ENCODE assay signal across 1 cellular context in the genomic region with DNA sequence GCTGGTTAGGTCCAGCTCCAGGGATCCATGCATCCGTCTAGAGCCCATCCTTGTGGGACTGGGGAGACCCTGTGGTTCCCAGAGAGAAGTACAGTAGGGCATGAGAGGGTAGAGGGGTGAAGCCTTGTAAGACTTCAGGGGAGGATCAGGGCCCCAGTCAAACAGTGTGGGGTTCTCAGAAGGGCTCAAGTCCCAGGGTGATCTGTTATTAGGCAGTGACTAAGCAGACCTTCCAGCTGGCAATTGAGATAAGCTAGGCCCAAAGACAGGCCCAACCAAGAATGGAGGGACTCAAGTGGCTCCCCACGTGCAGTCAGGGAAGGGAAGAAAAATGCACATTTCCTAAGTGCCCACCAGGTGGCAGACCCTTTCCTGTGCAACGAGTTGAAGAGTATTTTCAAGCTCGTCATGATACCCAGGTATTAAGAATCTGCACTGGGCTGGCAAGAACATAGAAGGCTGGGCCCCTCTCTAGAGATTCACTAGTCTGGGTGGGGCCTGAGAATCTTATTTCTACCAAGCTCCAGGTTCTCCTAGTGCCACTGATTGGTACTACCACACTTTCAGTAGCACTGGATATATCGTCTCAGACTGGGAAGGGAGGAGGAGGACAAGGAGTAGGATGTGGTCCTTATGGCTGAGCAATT.
TF ChIP-seq lines count a peak whose summit lies in the region.

No MANE protein-coding gene starts in this region.

TF ChIP-seq in K562, 482 proteins besides CTCF, POLR2A, EP300 and RAD21 (continued from another document and continues in another):
- peak; percentile 79 for TF ChIP-seq GATA2 (CRISPR knock-in tag; IDR thresholded peaks at IDR 0.05)
- TF ChIP-seq LEF1 (IDR thresholded peaks at IDR 0.05), result peak; percentile 72; the same call in 1 of the 2 replicates
- TF ChIP-seq SREBF2 (CRISPR knock-in tag; IDR thresholded peaks at IDR 0.05), result no peak
- 0 out of 2 replicates have a peak, but pooled peaks have one; percentile 44 for TF ChIP-seq GTF2F1 (IDR thresholded peaks at IDR 0.05; ENCODE audit: low read depth, low read length)
- peak; percentile 99 for TF ChIP-seq DACH1 (IDR thresholded peaks at IDR 0.05; ENCODE audit: partially characterized antibody)
- TF ChIP-seq JUND (IDR thresholded peaks at IDR 0.05; ENCODE audit: borderline replicate concordance, low read depth, low read length), result peak; percentile 90; the same call in 1 of the 2 replicates
- peak; percentile 83; the same call in 2 of the 3 replicates for TF ChIP-seq JUND (tag; IDR thresholded peaks at IDR 0.05; ENCODE audit: borderline replicate concordance, low read depth, low read length)
- no peak for TF ChIP-seq POLR2G (IDR thresholded peaks at IDR 0.05; ENCODE audit: low read depth, low read length)
- no peak for TF ChIP-seq RBM25 (IDR thresholded peaks at IDR 0.05; ENCODE audit: low read depth, low read length, severe bottlenecking)
- no peak; the same call in 1 of the 2 replicates for TF ChIP-seq MEF2A (IDR thresholded peaks at IDR 0.05; ENCODE audit: control insufficient read depth, low read depth, low read length)
- TF ChIP-seq, protein P1, sequence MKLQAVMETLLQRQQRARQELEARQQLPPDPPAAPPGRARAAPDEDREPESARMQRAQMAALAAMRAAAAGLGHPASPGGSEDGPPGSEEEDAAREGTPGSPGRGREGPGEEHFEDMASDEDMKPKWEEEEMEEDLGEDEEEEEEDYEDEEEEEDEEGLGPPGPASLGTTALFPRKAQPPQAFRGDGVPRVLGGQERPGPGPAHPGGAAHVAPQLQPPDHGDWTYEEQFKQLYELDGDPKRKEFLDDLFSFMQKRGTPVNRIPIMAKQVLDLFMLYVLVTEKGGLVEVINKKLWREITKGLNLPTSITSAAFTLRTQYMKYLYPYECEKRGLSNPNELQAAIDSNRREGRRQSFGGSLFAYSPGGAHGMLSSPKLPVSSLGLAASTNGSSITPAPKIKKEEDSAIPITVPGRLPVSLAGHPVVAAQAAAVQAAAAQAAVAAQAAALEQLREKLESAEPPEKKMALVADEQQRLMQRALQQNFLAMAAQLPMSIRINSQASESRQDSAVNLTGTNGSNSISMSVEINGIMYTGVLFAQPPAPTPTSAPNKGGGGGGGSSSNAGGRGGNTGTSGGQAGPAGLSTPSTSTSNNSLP (IDR thresholded peaks at IDR 0.05; ENCODE audit: borderline replicate concordance, low read depth, low read length), result peak; percentile 45; the same call in 1 of the 2 replicates
- TF ChIP-seq, protein P2, sequence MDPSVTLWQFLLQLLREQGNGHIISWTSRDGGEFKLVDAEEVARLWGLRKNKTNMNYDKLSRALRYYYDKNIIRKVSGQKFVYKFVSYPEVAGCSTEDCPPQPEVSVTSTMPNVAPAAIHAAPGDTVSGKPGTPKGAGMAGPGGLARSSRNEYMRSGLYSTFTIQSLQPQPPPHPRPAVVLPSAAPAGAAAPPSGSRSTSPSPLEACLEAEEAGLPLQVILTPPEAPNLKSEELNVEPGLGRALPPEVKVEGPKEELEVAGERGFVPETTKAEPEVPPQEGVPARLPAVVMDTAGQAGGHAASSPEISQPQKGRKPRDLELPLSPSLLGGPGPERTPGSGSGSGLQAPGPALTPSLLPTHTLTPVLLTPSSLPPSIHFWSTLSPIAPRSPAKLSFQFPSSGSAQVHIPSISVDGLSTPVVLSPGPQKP (CRISPR knock-in tag; IDR thresholded peaks at IDR 0.05), result no peak
- no peak for TF ChIP-seq WHSC1 (IDR thresholded peaks at IDR 0.05; ENCODE audit: low read length)
- TF ChIP-seq JUN (IDR thresholded peaks at IDR 0.05; ENCODE audit: borderline replicate concordance, low read depth, low read length), result peak; percentile 89
- no peak for TF ChIP-seq JUN (CRISPR knock-in tag; IDR thresholded peaks at IDR 0.05; ENCODE audit: borderline replicate concordance)
- TF ChIP-seq ZNF3 (CRISPR knock-in tag; IDR thresholded peaks at IDR 0.05), result no peak
- no peak for TF ChIP-seq ADNP (tag; IDR thresholded peaks at IDR 0.05)
- no peak for TF ChIP-seq PYGO2 (tag; IDR thresholded peaks at IDR 0.05)
- TF ChIP-seq RHOXF2B (CRISPR knock-in tag; conservative IDR thresholded peaks at IDR 0.05), result no peak
- no peak for TF ChIP-seq NR1H2 (CRISPR knock-in tag; IDR thresholded peaks at IDR 0.05)
- TF ChIP-seq ZNF764 (CRISPR knock-in tag; IDR thresholded peaks at IDR 0.05; ENCODE audit: low read depth), result no peak
- no peak for TF ChIP-seq MAZ (CRISPR knock-in tag; conservative IDR thresholded peaks at IDR 0.05 in 1 of 2, IDR thresholded peaks at IDR 0.05 in 1 of 2)
- no peak for TF ChIP-seq HNRNPUL1 (IDR thresholded peaks at IDR 0.05; ENCODE audit: low read length)
- TF ChIP-seq ZNF143 (CRISPR knock-in tag; IDR thresholded peaks at IDR 0.05), result no peak
- TF ChIP-seq KLF13 (tag; IDR thresholded peaks at IDR 0.05; ENCODE audit: borderline replicate concordance, low read depth), result no peak
- no peak for TF ChIP-seq ZNF583 (CRISPR knock-in tag; IDR thresholded peaks at IDR 0.05)
- TF ChIP-seq PHB2 (IDR thresholded peaks at IDR 0.05; ENCODE audit: low read depth), result no peak
- TF ChIP-seq, protein P3, sequence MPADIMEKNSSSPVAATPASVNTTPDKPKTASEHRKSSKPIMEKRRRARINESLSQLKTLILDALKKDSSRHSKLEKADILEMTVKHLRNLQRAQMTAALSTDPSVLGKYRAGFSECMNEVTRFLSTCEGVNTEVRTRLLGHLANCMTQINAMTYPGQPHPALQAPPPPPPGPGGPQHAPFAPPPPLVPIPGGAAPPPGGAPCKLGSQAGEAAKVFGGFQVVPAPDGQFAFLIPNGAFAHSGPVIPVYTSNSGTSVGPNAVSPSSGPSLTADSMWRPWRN (IDR thresholded peaks at IDR 0.05; ENCODE audit: low read depth), result peak; percentile 75; the same call in 1 of the 2 replicates
- TF ChIP-seq RCOR1 (IDR thresholded peaks at IDR 0.05; ENCODE audit: borderline replicate concordance in 1 of 2, low read depth in 2 of 2, low read length in 2 of 2), result peak; percentile 20 to 76; a peak in 2 of 4 replicates
- no peak for TF ChIP-seq NCOA6 (IDR thresholded peaks at IDR 0.05)
- TF ChIP-seq NFATC3 (IDR thresholded peaks at IDR 0.05), result no peak
- TF ChIP-seq LCOR (CRISPR knock-in tag; IDR thresholded peaks at IDR 0.05), result peak; percentile 95
- no peak for TF ChIP-seq ZNF707 (CRISPR knock-in tag; conservative IDR thresholded peaks at IDR 0.05)
- TF ChIP-seq TBL1XR1 (IDR thresholded peaks at IDR 0.05; ENCODE audit: low read length in 2 of 2), result peak in 1 of 2 experiments; percentile 68; a peak in 2 of 4 replicates
- TF ChIP-seq, protein P4, sequence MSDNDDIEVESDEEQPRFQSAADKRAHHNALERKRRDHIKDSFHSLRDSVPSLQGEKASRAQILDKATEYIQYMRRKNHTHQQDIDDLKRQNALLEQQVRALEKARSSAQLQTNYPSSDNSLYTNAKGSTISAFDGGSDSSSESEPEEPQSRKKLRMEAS (CRISPR knock-in tag; IDR thresholded peaks at IDR 0.05), result peak; percentile 90
- TF ChIP-seq NBN (IDR thresholded peaks at IDR 0.05; ENCODE audit: low read depth), result 0 out of 2 replicates have a peak, but pooled peaks have one; percentile 26
- TF ChIP-seq HMG20A (CRISPR knock-in tag; conservative IDR thresholded peaks at IDR 0.05), result no peak
- no peak for TF ChIP-seq KLF1 (tag; IDR thresholded peaks at IDR 0.05)
- TF ChIP-seq, protein P5, sequence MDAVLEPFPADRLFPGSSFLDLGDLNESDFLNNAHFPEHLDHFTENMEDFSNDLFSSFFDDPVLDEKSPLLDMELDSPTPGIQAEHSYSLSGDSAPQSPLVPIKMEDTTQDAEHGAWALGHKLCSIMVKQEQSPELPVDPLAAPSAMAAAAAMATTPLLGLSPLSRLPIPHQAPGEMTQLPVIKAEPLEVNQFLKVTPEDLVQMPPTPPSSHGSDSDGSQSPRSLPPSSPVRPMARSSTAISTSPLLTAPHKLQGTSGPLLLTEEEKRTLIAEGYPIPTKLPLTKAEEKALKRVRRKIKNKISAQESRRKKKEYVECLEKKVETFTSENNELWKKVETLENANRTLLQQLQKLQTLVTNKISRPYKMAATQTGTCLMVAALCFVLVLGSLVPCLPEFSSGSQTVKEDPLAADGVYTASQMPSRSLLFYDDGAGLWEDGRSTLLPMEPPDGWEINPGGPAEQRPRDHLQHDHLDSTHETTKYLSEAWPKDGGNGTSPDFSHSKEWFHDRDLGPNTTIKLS (IDR thresholded peaks at IDR 0.05; ENCODE audit: borderline replicate concordance, low read depth), result no peak
- TF ChIP-seq HNRNPL (IDR thresholded peaks at IDR 0.05; ENCODE audit: low read depth, low read length), result no peak
- no peak for TF ChIP-seq ZNF354B (CRISPR knock-in tag; IDR thresholded peaks at IDR 0.05)
- no peak for TF ChIP-seq ZNF785 (CRISPR knock-in tag; IDR thresholded peaks at IDR 0.05)
- TF ChIP-seq FOS (IDR thresholded peaks at IDR 0.05; ENCODE audit: extremely low read depth, insufficient read length), result peak; percentile 14
- no peak for TF ChIP-seq ZBTB7A (IDR thresholded peaks at IDR 0.05; ENCODE audit: borderline replicate concordance, control insufficient read depth, low read depth, low read length)
- no peak for TF ChIP-seq CXXC5 (CRISPR knock-in tag; IDR thresholded peaks at IDR 0.05)
- peak in 1 of 3 experiments; percentile 50 for TF ChIP-seq YY1 (IDR thresholded peaks at IDR 0.05; ENCODE audit: borderline replicate concordance in 1 of 3, control insufficient read depth in 1 of 3, extremely low read depth in 1 of 3, insufficient read depth in 3 of 3, insufficient read length in 1 of 3, insufficient replicate concordance in 2 of 3, low read depth in 1 of 3, low read length in 2 of 3)
- TF ChIP-seq, protein P6, sequence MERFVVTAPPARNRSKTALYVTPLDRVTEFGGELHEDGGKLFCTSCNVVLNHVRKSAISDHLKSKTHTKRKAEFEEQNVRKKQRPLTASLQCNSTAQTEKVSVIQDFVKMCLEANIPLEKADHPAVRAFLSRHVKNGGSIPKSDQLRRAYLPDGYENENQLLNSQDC (CRISPR knock-in tag; IDR thresholded peaks at IDR 0.05), result no peak
- TF ChIP-seq, protein P7, sequence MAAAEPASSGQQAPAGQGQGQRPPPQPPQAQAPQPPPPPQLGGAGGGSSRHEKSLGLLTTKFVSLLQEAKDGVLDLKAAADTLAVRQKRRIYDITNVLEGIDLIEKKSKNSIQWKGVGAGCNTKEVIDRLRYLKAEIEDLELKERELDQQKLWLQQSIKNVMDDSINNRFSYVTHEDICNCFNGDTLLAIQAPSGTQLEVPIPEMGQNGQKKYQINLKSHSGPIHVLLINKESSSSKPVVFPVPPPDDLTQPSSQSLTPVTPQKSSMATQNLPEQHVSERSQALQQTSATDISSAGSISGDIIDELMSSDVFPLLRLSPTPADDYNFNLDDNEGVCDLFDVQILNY (CRISPR knock-in tag; IDR thresholded peaks at IDR 0.05), result 0 out of 2 replicates have a peak, but pooled peaks have one; percentile 32
- no peak for TF ChIP-seq ZFPM2 (CRISPR knock-in tag; IDR thresholded peaks at IDR 0.05)
- TF ChIP-seq KDM1A (IDR thresholded peaks at IDR 0.05), result no peak; a peak in 1 of 4 replicates
- TF ChIP-seq NONO (IDR thresholded peaks at IDR 0.05; ENCODE audit: low read depth in 2 of 2, low read length in 1 of 2), result no peak
- TF ChIP-seq ZNF551 (CRISPR knock-in tag; IDR thresholded peaks at IDR 0.05), result no peak
- TF ChIP-seq, protein P8, sequence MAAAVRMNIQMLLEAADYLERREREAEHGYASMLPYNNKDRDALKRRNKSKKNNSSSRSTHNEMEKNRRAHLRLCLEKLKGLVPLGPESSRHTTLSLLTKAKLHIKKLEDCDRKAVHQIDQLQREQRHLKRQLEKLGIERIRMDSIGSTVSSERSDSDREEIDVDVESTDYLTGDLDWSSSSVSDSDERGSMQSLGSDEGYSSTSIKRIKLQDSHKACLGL (CRISPR knock-in tag; IDR thresholded peaks at IDR 0.05; ENCODE audit: borderline replicate concordance, poor library complexity, severe bottlenecking), result no peak
- 0 out of 2 replicates have a peak, but pooled peaks have one; percentile 27 for TF ChIP-seq TARDBP (IDR thresholded peaks at IDR 0.05)
- no peak; the same call in 1 of the 2 replicates for TF ChIP-seq ZNF24 (IDR thresholded peaks at IDR 0.05)
- no peak for TF ChIP-seq CHD1 (IDR thresholded peaks at IDR 0.05; ENCODE audit: low read length)
- TF ChIP-seq ETV1 (tag; conservative IDR thresholded peaks at IDR 0.05; ENCODE audit: low read depth), result peak; percentile 72
- TF ChIP-seq ELF2 (CRISPR knock-in tag; IDR thresholded peaks at IDR 0.05), result no peak
- TF ChIP-seq KDM4B (IDR thresholded peaks at IDR 0.05; ENCODE audit: borderline replicate concordance in 2 of 2, low read depth in 1 of 2), result no peak
- no peak for TF ChIP-seq ZNF561 (CRISPR knock-in tag; conservative IDR thresholded peaks at IDR 0.05)
- no peak for TF ChIP-seq U2AF1 (optimal IDR thresholded peaks at IDR 0.05; ENCODE audit: low read depth, low read length)
- no peak for TF ChIP-seq ZNF12 (CRISPR knock-in tag; IDR thresholded peaks at IDR 0.05)
- TF ChIP-seq RB1 (IDR thresholded peaks at IDR 0.05; ENCODE audit: low read depth), result no peak
- TF ChIP-seq, protein P9, sequence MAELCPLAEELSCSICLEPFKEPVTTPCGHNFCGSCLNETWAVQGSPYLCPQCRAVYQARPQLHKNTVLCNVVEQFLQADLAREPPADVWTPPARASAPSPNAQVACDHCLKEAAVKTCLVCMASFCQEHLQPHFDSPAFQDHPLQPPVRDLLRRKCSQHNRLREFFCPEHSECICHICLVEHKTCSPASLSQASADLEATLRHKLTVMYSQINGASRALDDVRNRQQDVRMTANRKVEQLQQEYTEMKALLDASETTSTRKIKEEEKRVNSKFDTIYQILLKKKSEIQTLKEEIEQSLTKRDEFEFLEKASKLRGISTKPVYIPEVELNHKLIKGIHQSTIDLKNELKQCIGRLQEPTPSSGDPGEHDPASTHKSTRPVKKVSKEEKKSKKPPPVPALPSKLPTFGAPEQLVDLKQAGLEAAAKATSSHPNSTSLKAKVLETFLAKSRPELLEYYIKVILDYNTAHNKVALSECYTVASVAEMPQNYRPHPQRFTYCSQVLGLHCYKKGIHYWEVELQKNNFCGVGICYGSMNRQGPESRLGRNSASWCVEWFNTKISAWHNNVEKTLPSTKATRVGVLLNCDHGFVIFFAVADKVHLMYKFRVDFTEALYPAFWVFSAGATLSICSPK (IDR thresholded peaks at IDR 0.05; ENCODE audit: borderline replicate concordance), result no peak
- no peak for TF ChIP-seq ZNF253 (CRISPR knock-in tag; conservative IDR thresholded peaks at IDR 0.05)
- peak; percentile 97 for TF ChIP-seq BHLHE40 (IDR thresholded peaks at IDR 0.05; ENCODE audit: low read length)
- no peak for TF ChIP-seq ZSCAN29 (IDR thresholded peaks at IDR 0.05)
- TF ChIP-seq DNMT1 (IDR thresholded peaks at IDR 0.05), result no peak
